Comparison of ENCODE assay signal across 1 cellular context in genomic region chr15:43800286-43801136, GRCh38.
TF ChIP-seq lines count a peak whose summit lies in the region.

Gene HYPK (plus strand): TSS chr15:43800599. CDS start chr15:43800623, 24 bp downstream.

TF ChIP-seq in HepG2, 621 proteins besides CTCF, POLR2A, EP300 and RAD21 (continued from another document and continues in another):
- peak; percentile 80; the same call in 1 of the 2 replicates for TF ChIP-seq DZIP1 (CRISPR knock-in tag; IDR thresholded peaks at IDR 0.05)
- peak; percentile 68 for TF ChIP-seq ETV5 (CRISPR knock-in tag; IDR thresholded peaks at IDR 0.05; ENCODE audit: borderline replicate concordance)
- TF ChIP-seq CHD2 (IDR thresholded peaks at IDR 0.05; ENCODE audit: low read depth, low read length): 0 out of 2 replicates have a peak, but pooled peaks have one; percentile 12
- TF ChIP-seq ZNF224 (CRISPR knock-in tag; IDR thresholded peaks at IDR 0.05): peak; percentile 82; the same call in 1 of the 2 replicates
- no peak for TF ChIP-seq ZBTB46 (CRISPR knock-in tag; IDR thresholded peaks at IDR 0.05; ENCODE audit: borderline replicate concordance)
- TF ChIP-seq ZNF772 (CRISPR knock-in tag; IDR thresholded peaks at IDR 0.05): 0 out of 2 replicates have a peak, but pooled peaks have one; percentile 37
- peak; percentile 49; the same call in 1 of the 2 replicates for TF ChIP-seq ZNF558 (CRISPR knock-in tag; IDR thresholded peaks at IDR 0.05; ENCODE audit: borderline replicate concordance)
- no peak for TF ChIP-seq NFATC3 (CRISPR knock-in tag; IDR thresholded peaks at IDR 0.05)
- peak; percentile 23 for TF ChIP-seq TEAD3 (CRISPR knock-in tag; optimal IDR thresholded peaks at IDR 0.05; ENCODE audit: borderline replicate concordance)
- peak; percentile 37; the same call in 1 of the 2 replicates for TF ChIP-seq SNAPC2 (CRISPR knock-in tag; IDR thresholded peaks at IDR 0.05)
- TF ChIP-seq PAWR (CRISPR knock-in tag; IDR thresholded peaks at IDR 0.05; ENCODE audit: borderline replicate concordance): no peak
- no peak for TF ChIP-seq NKX3-1 (CRISPR knock-in tag; IDR thresholded peaks at IDR 0.05)
- TF ChIP-seq PAXIP1 (CRISPR knock-in tag; conservative IDR thresholded peaks at IDR 0.05): 0 out of 2 replicates have a peak, but pooled peaks have one; percentile 33
- TF ChIP-seq HMGXB3 (CRISPR knock-in tag; IDR thresholded peaks at IDR 0.05; ENCODE audit: borderline replicate concordance): 0 out of 2 replicates have a peak, but pooled peaks have one; percentile 48
- no peak for TF ChIP-seq PRDM15 (CRISPR knock-in tag; IDR thresholded peaks at IDR 0.05)
- peak; percentile 85 for TF ChIP-seq ZSCAN21 (CRISPR knock-in tag; IDR thresholded peaks at IDR 0.05; ENCODE audit: borderline replicate concordance)
- no peak for TF ChIP-seq ZNF577 (CRISPR knock-in tag; IDR thresholded peaks at IDR 0.05; ENCODE audit: borderline replicate concordance, low read depth)
- 0 out of 2 replicates have a peak, but pooled peaks have one; percentile 27 for TF ChIP-seq PATZ1 (CRISPR knock-in tag; IDR thresholded peaks at IDR 0.05)
- TF ChIP-seq KLF11 (CRISPR knock-in tag; IDR thresholded peaks at IDR 0.05): no peak
- TF ChIP-seq HDAC2 (CRISPR knock-in tag; IDR thresholded peaks at IDR 0.05): no peak
- TF ChIP-seq ZNF232 (CRISPR knock-in tag; IDR thresholded peaks at IDR 0.05; ENCODE audit: borderline replicate concordance): 0 out of 2 replicates have a peak, but pooled peaks have one; percentile 31
- no peak for TF ChIP-seq BCL6 (CRISPR knock-in tag; IDR thresholded peaks at IDR 0.05)
- TF ChIP-seq PTBP1 (IDR thresholded peaks at IDR 0.05; ENCODE audit: low read depth, low read length, poor library complexity, severe bottlenecking): no peak
- peak; percentile 76; the same call in 1 of the 2 replicates for TF ChIP-seq BORCS8-MEF2B (CRISPR knock-in tag; IDR thresholded peaks at IDR 0.05)
- peak; percentile 95 for TF ChIP-seq NRL (CRISPR knock-in tag; IDR thresholded peaks at IDR 0.05; ENCODE audit: borderline replicate concordance)
- TF ChIP-seq ZNF441 (CRISPR knock-in tag; IDR thresholded peaks at IDR 0.05; ENCODE audit: borderline replicate concordance): peak; percentile 56; the same call in 1 of the 2 replicates
- TF ChIP-seq SIX4 (CRISPR knock-in tag; IDR thresholded peaks at IDR 0.05): 0 out of 2 replicates have a peak, but pooled peaks have one; percentile 13
- peak; percentile 37; the same call in 1 of the 2 replicates for TF ChIP-seq ZNF350 (CRISPR knock-in tag; IDR thresholded peaks at IDR 0.05; ENCODE audit: borderline replicate concordance, low read depth)
- TF ChIP-seq ZNF549 (CRISPR knock-in tag; IDR thresholded peaks at IDR 0.05): no peak
- peak; percentile 84; the same call in 1 of the 2 replicates for TF ChIP-seq POLR2AphosphoS2 (IDR thresholded peaks at IDR 0.05; ENCODE audit: low read depth, low read length)
- no peak for TF ChIP-seq ZKSCAN1 (IDR thresholded peaks at IDR 0.05; ENCODE audit: low read length)
- no peak for TF ChIP-seq CC2D1A (CRISPR knock-in tag; IDR thresholded peaks at IDR 0.05)
- no peak for TF ChIP-seq SNAPC5 (CRISPR knock-in tag; IDR thresholded peaks at IDR 0.05; ENCODE audit: borderline replicate concordance)
- TF ChIP-seq SALL1 (CRISPR knock-in tag; IDR thresholded peaks at IDR 0.05): peak; percentile 80
- TF ChIP-seq EED (CRISPR knock-in tag; IDR thresholded peaks at IDR 0.05): 0 out of 2 replicates have a peak, but pooled peaks have one; percentile 37
- TF ChIP-seq MAX (IDR thresholded peaks at IDR 0.05): peak; percentile 58
